ENCODE assay signal across 1 cellular context in the genomic region with DNA sequence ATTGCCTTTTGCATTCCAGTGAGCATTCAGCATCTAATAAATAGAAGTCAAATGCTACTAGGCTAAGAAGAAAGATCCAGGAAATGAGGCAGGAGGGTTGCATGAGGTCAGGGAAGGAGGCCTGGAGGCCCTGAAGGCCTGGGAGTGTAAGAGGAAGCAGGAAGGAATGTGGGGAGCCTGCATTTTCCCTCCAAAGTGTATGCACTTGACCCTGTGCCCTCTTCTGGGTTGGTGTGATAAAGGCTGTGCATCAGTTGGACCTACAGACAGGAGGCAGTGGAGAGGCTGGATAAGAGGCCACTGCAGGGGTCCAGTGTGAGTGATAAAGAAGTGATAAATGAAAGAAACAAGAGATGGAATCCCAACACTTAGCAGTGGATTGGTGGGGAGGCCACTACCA.
A peak's percentile ranks its signal among the peaks of the same experiment; 100 is the strongest.
TF ChIP-seq lines count a peak whose summit lies in the region.

No MANE protein-coding gene starts in this region.

TF ChIP-seq in K562, 482 proteins besides CTCF, POLR2A, EP300 and RAD21 (continued from another document and continues in another):
- TF ChIP-seq, protein P1, sequence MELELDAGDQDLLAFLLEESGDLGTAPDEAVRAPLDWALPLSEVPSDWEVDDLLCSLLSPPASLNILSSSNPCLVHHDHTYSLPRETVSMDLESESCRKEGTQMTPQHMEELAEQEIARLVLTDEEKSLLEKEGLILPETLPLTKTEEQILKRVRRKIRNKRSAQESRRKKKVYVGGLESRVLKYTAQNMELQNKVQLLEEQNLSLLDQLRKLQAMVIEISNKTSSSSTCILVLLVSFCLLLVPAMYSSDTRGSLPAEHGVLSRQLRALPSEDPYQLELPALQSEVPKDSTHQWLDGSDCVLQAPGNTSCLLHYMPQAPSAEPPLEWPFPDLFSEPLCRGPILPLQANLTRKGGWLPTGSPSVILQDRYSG (tag; conservative IDR thresholded peaks at IDR 0.05; ENCODE audit: low read depth) = no peak
- TF ChIP-seq ZNF57 (CRISPR knock-in tag; IDR thresholded peaks at IDR 0.05) (no peak), ZNF507 (tag; conservative IDR thresholded peaks at IDR 0.05) (no peak), TEAD4 (IDR thresholded peaks at IDR 0.05; ENCODE audit: low read length) (peak; percentile 94), TEAD4 (CRISPR knock-in tag; IDR thresholded peaks at IDR 0.05; ENCODE audit: borderline replicate concordance) (no peak), ZKSCAN3 (CRISPR knock-in tag; IDR thresholded peaks at IDR 0.05) (no peak), POU5F1 (IDR thresholded peaks at IDR 0.05; ENCODE audit: borderline replicate concordance, low read depth, low read length, partially characterized antibody) (no peak), NCOA4 (IDR thresholded peaks at IDR 0.05; ENCODE audit: partially characterized antibody) (no peak), GABPB1 (CRISPR knock-in tag; IDR thresholded peaks at IDR 0.05) (0 out of 2 replicates have a peak, but pooled peaks have one; percentile 0), PTTG1 (tag; IDR thresholded peaks at IDR 0.05; ENCODE audit: low read depth) (no peak), MCM3 (IDR thresholded peaks at IDR 0.05) (no peak), HLTF (IDR thresholded peaks at IDR 0.05) (no peak), TBP (optimal IDR thresholded peaks at IDR 0.05; ENCODE audit: low read depth, low read length) (no peak), RBM14 (IDR thresholded peaks at IDR 0.05; ENCODE audit: borderline replicate concordance, insufficient read depth, low read depth, low read length) (no peak), ZNF444 (CRISPR knock-in tag; IDR thresholded peaks at IDR 0.05) (no peak), FOSL1 (tag; conservative IDR thresholded peaks at IDR 0.05) (0 out of 2 replicates have a peak, but pooled peaks have one; percentile 30), ETS2 (tag; IDR thresholded peaks at IDR 0.05; ENCODE audit: borderline replicate concordance, poor library complexity, severe bottlenecking) (no peak), SETDB1 (IDR thresholded peaks at IDR 0.05; ENCODE audit: low read length) (no peak), SNRNP70 (optimal IDR thresholded peaks at IDR 0.05; ENCODE audit: low read depth, low read length) (no peak), TAL1 (IDR thresholded peaks at IDR 0.05) (peak; percentile 94), CCNT2 (IDR thresholded peaks at IDR 0.05; ENCODE audit: borderline replicate concordance, extremely low read depth, insufficient read length, low read depth, low read length) (peak; percentile 73), IFI16 (CRISPR knock-in tag; IDR thresholded peaks at IDR 0.05) (no peak), JUN (IDR thresholded peaks at IDR 0.05; ENCODE audit: borderline replicate concordance, low read depth, low read length) (no peak), JUN (CRISPR knock-in tag; IDR thresholded peaks at IDR 0.05; ENCODE audit: borderline replicate concordance) (no peak), LCOR (CRISPR knock-in tag; IDR thresholded peaks at IDR 0.05) (peak; percentile 78; the same call in 1 of the 2 replicates), ARID1B (IDR thresholded peaks at IDR 0.05) (peak; percentile 96), ZC3H4 (CRISPR knock-in tag; IDR thresholded peaks at IDR 0.05; ENCODE audit: borderline replicate concordance) (no peak), RFX5 (IDR thresholded peaks at IDR 0.05; ENCODE audit: low read depth, low read length) (no peak), PHF20 (IDR thresholded peaks at IDR 0.05; ENCODE audit: partially characterized antibody) (no peak), XRCC5 (IDR thresholded peaks at IDR 0.05; ENCODE audit: low read depth, low read length) (0 out of 2 replicates have a peak, but pooled peaks have one; percentile 41), TBL1XR1 (IDR thresholded peaks at IDR 0.05; ENCODE audit: low read length in 2 of 2) (peak; percentile 83 to 93), POLR2H (tag; IDR thresholded peaks at IDR 0.05; ENCODE audit: low read depth) (no peak), MAFF (IDR thresholded peaks at IDR 0.05; ENCODE audit: low read length) (no peak), FOXA1 (IDR thresholded peaks at IDR 0.05; ENCODE audit: borderline replicate concordance) (no peak), MYC (IDR thresholded peaks at IDR 0.05; ENCODE audit: low read depth, low read length) (peak; percentile 42; the same call in 1 of the 2 replicates), MYC (CRISPR knock-in tag; IDR thresholded peaks at IDR 0.05; ENCODE audit: borderline replicate concordance, low read depth) (no peak), FOXK2 (conservative IDR thresholded peaks at IDR 0.05 in 1 of 2, IDR thresholded peaks at IDR 0.05 in 1 of 2; ENCODE audit: low read depth in 2 of 2) (0 out of 4 replicates have a peak, but pooled peaks of 1 of the 2 experiments have one; percentile 24), CBFA2T3 (IDR thresholded peaks at IDR 0.05) (peak; percentile 97), ZNF3 (CRISPR knock-in tag; IDR thresholded peaks at IDR 0.05) (no peak)
- TF ChIP-seq, protein P2, sequence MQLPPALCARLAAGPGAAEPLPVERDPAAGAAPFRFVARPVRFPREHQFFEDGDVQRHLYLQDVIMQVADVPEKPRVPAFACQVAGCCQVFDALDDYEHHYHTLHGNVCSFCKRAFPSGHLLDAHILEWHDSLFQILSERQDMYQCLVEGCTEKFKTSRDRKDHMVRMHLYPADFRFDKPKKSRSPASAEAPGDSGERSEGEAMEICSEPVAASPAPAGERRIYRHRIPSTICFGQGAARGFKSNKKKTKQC (CRISPR knock-in tag; IDR thresholded peaks at IDR 0.05) = no peak
- TF ChIP-seq, protein P3, sequence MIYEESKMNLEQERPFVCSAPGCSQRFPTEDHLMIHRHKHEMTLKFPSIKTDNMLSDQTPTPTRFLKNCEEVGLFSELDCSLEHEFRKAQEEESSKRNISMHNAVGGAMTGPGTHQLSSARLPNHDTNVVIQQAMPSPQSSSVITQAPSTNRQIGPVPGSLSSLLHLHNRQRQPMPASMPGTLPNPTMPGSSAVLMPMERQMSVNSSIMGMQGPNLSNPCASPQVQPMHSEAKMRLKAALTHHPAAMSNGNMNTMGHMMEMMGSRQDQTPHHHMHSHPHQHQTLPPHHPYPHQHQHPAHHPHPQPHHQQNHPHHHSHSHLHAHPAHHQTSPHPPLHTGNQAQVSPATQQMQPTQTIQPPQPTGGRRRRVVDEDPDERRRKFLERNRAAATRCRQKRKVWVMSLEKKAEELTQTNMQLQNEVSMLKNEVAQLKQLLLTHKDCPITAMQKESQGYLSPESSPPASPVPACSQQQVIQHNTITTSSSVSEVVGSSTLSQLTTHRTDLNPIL (CRISPR knock-in tag; IDR thresholded peaks at IDR 0.05) = no peak
- TF ChIP-seq, protein P4, sequence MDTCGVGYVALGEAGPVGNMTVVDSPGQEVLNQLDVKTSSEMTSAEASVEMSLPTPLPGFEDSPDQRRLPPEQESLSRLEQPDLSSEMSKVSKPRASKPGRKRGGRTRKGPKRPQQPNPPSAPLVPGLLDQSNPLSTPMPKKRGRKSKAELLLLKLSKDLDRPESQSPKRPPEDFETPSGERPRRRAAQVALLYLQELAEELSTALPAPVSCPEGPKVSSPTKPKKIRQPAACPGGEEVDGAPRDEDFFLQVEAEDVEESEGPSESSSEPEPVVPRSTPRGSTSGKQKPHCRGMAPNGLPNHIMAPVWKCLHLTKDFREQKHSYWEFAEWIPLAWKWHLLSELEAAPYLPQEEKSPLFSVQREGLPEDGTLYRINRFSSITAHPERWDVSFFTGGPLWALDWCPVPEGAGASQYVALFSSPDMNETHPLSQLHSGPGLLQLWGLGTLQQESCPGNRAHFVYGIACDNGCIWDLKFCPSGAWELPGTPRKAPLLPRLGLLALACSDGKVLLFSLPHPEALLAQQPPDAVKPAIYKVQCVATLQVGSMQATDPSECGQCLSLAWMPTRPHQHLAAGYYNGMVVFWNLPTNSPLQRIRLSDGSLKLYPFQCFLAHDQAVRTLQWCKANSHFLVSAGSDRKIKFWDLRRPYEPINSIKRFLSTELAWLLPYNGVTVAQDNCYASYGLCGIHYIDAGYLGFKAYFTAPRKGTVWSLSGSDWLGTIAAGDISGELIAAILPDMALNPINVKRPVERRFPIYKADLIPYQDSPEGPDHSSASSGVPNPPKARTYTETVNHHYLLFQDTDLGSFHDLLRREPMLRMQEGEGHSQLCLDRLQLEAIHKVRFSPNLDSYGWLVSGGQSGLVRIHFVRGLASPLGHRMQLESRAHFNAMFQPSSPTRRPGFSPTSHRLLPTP (IDR thresholded peaks at IDR 0.05; ENCODE audit: borderline replicate concordance, extremely low read depth, insufficient read length) = peak; percentile 25
- TF ChIP-seq, protein P5, sequence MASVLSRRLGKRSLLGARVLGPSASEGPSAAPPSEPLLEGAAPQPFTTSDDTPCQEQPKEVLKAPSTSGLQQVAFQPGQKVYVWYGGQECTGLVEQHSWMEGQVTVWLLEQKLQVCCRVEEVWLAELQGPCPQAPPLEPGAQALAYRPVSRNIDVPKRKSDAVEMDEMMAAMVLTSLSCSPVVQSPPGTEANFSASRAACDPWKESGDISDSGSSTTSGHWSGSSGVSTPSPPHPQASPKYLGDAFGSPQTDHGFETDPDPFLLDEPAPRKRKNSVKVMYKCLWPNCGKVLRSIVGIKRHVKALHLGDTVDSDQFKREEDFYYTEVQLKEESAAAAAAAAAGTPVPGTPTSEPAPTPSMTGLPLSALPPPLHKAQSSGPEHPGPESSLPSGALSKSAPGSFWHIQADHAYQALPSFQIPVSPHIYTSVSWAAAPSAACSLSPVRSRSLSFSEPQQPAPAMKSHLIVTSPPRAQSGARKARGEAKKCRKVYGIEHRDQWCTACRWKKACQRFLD (CRISPR knock-in tag; IDR thresholded peaks at IDR 0.05) = peak; percentile 53; the same call in 1 of the 2 replicates
- TF ChIP-seq, protein P6, sequence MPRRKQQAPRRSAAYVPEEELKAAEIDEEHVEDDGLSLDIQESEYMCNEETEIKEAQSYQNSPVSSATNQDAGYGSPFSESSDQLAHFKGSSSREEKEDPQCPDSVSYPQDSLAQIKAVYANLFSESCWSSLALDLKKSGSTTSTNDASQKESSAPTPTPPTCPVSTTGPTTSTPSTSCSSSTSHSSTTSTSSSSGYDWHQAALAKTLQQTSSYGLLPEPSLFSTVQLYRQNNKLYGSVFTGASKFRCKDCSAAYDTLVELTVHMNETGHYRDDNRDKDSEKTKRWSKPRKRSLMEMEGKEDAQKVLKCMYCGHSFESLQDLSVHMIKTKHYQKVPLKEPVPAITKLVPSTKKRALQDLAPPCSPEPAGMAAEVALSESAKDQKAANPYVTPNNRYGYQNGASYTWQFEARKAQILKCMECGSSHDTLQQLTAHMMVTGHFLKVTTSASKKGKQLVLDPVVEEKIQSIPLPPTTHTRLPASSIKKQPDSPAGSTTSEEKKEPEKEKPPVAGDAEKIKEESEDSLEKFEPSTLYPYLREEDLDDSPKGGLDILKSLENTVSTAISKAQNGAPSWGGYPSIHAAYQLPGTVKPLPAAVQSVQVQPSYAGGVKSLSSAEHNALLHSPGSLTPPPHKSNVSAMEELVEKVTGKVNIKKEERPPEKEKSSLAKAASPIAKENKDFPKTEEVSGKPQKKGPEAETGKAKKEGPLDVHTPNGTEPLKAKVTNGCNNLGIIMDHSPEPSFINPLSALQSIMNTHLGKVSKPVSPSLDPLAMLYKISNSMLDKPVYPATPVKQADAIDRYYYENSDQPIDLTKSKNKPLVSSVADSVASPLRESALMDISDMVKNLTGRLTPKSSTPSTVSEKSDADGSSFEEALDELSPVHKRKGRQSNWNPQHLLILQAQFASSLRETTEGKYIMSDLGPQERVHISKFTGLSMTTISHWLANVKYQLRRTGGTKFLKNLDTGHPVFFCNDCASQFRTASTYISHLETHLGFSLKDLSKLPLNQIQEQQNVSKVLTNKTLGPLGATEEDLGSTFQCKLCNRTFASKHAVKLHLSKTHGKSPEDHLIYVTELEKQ (CRISPR knock-in tag; IDR thresholded peaks at IDR 0.05) = no peak
- TF ChIP-seq, protein P7, sequence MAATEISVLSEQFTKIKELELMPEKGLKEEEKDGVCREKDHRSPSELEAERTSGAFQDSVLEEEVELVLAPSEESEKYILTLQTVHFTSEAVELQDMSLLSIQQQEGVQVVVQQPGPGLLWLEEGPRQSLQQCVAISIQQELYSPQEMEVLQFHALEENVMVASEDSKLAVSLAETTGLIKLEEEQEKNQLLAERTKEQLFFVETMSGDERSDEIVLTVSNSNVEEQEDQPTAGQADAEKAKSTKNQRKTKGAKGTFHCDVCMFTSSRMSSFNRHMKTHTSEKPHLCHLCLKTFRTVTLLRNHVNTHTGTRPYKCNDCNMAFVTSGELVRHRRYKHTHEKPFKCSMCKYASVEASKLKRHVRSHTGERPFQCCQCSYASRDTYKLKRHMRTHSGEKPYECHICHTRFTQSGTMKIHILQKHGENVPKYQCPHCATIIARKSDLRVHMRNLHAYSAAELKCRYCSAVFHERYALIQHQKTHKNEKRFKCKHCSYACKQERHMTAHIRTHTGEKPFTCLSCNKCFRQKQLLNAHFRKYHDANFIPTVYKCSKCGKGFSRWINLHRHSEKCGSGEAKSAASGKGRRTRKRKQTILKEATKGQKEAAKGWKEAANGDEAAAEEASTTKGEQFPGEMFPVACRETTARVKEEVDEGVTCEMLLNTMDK (IDR thresholded peaks at IDR 0.05; ENCODE audit: borderline replicate concordance, insufficient read depth, low read depth, low read length, poor library complexity, severe bottlenecking) = no peak
- TF ChIP-seq, protein P8, sequence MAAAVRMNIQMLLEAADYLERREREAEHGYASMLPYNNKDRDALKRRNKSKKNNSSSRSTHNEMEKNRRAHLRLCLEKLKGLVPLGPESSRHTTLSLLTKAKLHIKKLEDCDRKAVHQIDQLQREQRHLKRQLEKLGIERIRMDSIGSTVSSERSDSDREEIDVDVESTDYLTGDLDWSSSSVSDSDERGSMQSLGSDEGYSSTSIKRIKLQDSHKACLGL (CRISPR knock-in tag; IDR thresholded peaks at IDR 0.05; ENCODE audit: borderline replicate concordance, poor library complexity, severe bottlenecking) = peak; percentile 23
- TF ChIP-seq, protein P9, sequence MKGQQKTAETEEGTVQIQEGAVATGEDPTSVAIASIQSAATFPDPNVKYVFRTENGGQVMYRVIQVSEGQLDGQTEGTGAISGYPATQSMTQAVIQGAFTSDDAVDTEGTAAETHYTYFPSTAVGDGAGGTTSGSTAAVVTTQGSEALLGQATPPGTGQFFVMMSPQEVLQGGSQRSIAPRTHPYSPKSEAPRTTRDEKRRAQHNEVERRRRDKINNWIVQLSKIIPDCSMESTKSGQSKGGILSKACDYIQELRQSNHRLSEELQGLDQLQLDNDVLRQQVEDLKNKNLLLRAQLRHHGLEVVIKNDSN (CRISPR knock-in tag; IDR thresholded peaks at IDR 0.05) = no peak
- TF ChIP-seq, protein P10, sequence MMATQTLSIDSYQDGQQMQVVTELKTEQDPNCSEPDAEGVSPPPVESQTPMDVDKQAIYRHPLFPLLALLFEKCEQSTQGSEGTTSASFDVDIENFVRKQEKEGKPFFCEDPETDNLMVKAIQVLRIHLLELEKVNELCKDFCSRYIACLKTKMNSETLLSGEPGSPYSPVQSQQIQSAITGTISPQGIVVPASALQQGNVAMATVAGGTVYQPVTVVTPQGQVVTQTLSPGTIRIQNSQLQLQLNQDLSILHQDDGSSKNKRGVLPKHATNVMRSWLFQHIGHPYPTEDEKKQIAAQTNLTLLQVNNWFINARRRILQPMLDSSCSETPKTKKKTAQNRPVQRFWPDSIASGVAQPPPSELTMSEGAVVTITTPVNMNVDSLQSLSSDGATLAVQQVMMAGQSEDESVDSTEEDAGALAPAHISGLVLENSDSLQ (IDR thresholded peaks at IDR 0.05) = no peak
